In genomic region chr6:37712508-37712907, GRCh38 we compare ENCODE assay signal across 30 cellular contexts.
"Had no signal": no experiment of that assay in that cellular context is flagged by ENCODE, and none has a peak within 500 bp of the region (broad histone marks: within the 10 kb centered on the region; RNA-seq: fewer than 3 reads in every experiment).

No MANE protein-coding gene starts in this region.

- H3K27ac ChIP-seq: left lung, lower lobe of right lung, ovary, right atrium auricular region, stomach, testis, thyroid gland, transverse colon, upper lobe of left lung, vagina had no signal

- FAIRE-seq: islet of Langerhans, kidney had no signal

- H3K4me1 Mint-ChIP-seq: immature natural killer cell, natural killer cell had no signal

- H3K4me3 ChIP-seq: left lung, lower lobe of right lung, ovary, right atrium auricular region, skin epidermis, stomach, testis, thyroid gland, transverse colon, upper lobe of left lung, vagina had no signal

- ATAC-seq: left colon; left lung; lower lobe of right lung; natural killer cell; sciatic nerve; stimulated activated naive B cell treated with anti-CD40 and anti-IgM and Interleukin-4, amounts not matched to agents 10 μg/mL and 1 μg/mL and 100 μg/mL, for 72 hours; stimulated activated naive CD8-positive, alpha-beta T cell treated with anti-CD3 and anti-CD28 coated beads, Interleukin-15, Interleukin-2, amounts not matched to agents 100 U/mL and 50 U/mL, for 24 hours had no signal

- H3K36me3 Mint-ChIP-seq: mesothelial cell of epicardium; natural killer cell; stimulated activated naive B cell treated with anti-CD40 and anti-IgM and Interleukin-4, amounts not matched to agents 10 μg/mL and 1 μg/mL and 100 μg/mL, for 72 hours had no signal

- H3K36me3 ChIP-seq: left lung, lower lobe of right lung, ovary, right atrium auricular region, stomach, thyroid gland, transverse colon, upper lobe of left lung, vagina had no signal

- H3K9me3 ChIP-seq: left lung, lower lobe of right lung, ovary, right atrium auricular region, stomach, testis, thyroid gland, transverse colon, upper lobe of left lung, vagina had no signal

- H3K4me1 ChIP-seq: left lung, lower lobe of right lung, right atrium auricular region, testis, transverse colon, upper lobe of left lung, vagina had no signal

- DNase-seq: hypothalamus; immature natural killer cell; kidney; left colon; left lung; lower lobe of right lung; mammary epithelial cell; mesendoderm; naive B cell; natural killer cell; nephron progenitor cell; ovary; stimulated activated CD4-positive, alpha-beta T cell treated with anti-CD3 and anti-CD28 coated beads, Interleukin-12 subunit alpha, Interleukin-12 subunit beta, amount 100 ng/mL, for 4 hours; stimulated activated CD4-positive, alpha-beta T cell treated with anti-CD3 and anti-CD28 coated beads, Interleukin-15, amount 100 ng/mL, for 24 hours; stimulated activated CD4-positive, alpha-beta T cell treated with anti-CD3 and anti-CD28 coated beads, Interleukin-2, amount 100 ng/mL, for 24 hours; stimulated activated CD4-positive, alpha-beta T cell treated with anti-CD3 and anti-CD28 coated beads, Interleukin-4, amount 100 ng/mL, for 1 hour; stimulated activated naive B cell treated with anti-CD40 and anti-IgM and Interleukin-4, amounts not matched to agents 10 μg/mL and 1 μg/mL and 100 μg/mL, for 72 hours; stimulated activated naive CD8-positive, alpha-beta T cell treated with anti-CD3 and anti-CD28 coated beads, Interleukin-15, Interleukin-2, amounts not matched to agents 100 U/mL and 50 U/mL, for 24 hours; stomach; testis; thyroid gland; transverse colon; upper lobe of left lung had no signal

- H3K4me3 Mint-ChIP-seq: immature natural killer cell; mesothelial cell of epicardium; natural killer cell; nephron progenitor cell; stimulated activated naive B cell treated with anti-CD40 and anti-IgM and Interleukin-4, amounts not matched to agents 10 μg/mL and 1 μg/mL and 100 μg/mL, for 72 hours had no signal

- H3K27me3 ChIP-seq: left lung, ovary, right atrium auricular region, stomach, testis, thyroid gland, transverse colon, upper lobe of left lung, vagina had no signal

- H3K27ac Mint-ChIP-seq: immature natural killer cell; mesothelial cell of epicardium; natural killer cell; nephron progenitor cell; progenitor cell of endocrine pancreas; stimulated activated naive B cell treated with anti-CD40 and anti-IgM and Interleukin-4, amounts not matched to agents 10 μg/mL and 1 μg/mL and 100 μg/mL, for 72 hours had no signal

- H3K9me3 Mint-ChIP-seq: immature natural killer cell; mesothelial cell of epicardium; naive B cell; natural killer cell; nephron progenitor cell; stimulated activated naive B cell treated with anti-CD40 and anti-IgM and Interleukin-4, amounts not matched to agents 10 μg/mL and 1 μg/mL and 100 μg/mL, for 72 hours had no signal
